In genomic region chr1:155005076-155005971, GRCh38 we compare ENCODE assay signal across 2 cellular contexts.
TF ChIP-seq lines count a peak whose summit lies in the region.

No MANE protein-coding gene starts in this region.

TF ChIP-seq in H1, 55 proteins besides CTCF, POLR2A, EP300 and RAD21:
- TF ChIP-seq EZH2 (IDR thresholded peaks at IDR 0.05; ENCODE audit: low read depth, low read length, severe bottlenecking): no peak
- no peak for TF ChIP-seq PHF8 (conservative IDR thresholded peaks at IDR 0.05; ENCODE audit: low read depth, low read length)
- TF ChIP-seq ATF3 (IDR thresholded peaks at IDR 0.05; ENCODE audit: insufficient read depth, low read depth, low read length): no peak
- no peak for TF ChIP-seq RNF2 (IDR thresholded peaks at IDR 0.05; ENCODE audit: borderline replicate concordance, low read depth, low read length, missing control alignments, poor library complexity, severe bottlenecking)
- no peak for TF ChIP-seq SIN3A (conservative IDR thresholded peaks at IDR 0.05 in 1 of 2, IDR thresholded peaks at IDR 0.05 in 1 of 2; ENCODE audit: low read depth in 1 of 2, low read length in 2 of 2)
- TF ChIP-seq SP2 (IDR thresholded peaks at IDR 0.05; ENCODE audit: low read length): no peak
- TF ChIP-seq CBX8 (IDR thresholded peaks at IDR 0.05; ENCODE audit: borderline replicate concordance, low read depth, low read length): no peak
- TF ChIP-seq RFX5 (IDR thresholded peaks at IDR 0.05; ENCODE audit: borderline replicate concordance, low read depth, low read length): no peak

TF ChIP-seq in GM12891, 5 proteins besides CTCF, POLR2A, EP300 and RAD21:
- TF ChIP-seq POLR2AphosphoS5 (IDR thresholded peaks at IDR 0.05; ENCODE audit: low read depth, low read length): no peak
- no peak for TF ChIP-seq SPI1 (IDR thresholded peaks at IDR 0.05; ENCODE audit: low read depth, low read length)
- no peak for TF ChIP-seq PAX5 (IDR thresholded peaks at IDR 0.05; ENCODE audit: insufficient read depth, low read length, severe bottlenecking)
- TF ChIP-seq POU2F2 (IDR thresholded peaks at IDR 0.05; ENCODE audit: low read depth, low read length): no peak
- TF ChIP-seq TAF1 (IDR thresholded peaks at IDR 0.05; ENCODE audit: low read depth, low read length): no peak
